Comparison of ENCODE assay signal across 20 cellular contexts in genomic region chr2:9394816-9395215, GRCh38.
"Had no signal": no experiment of that assay in that cellular context is flagged by ENCODE, and none has a peak within 500 bp of the region (broad histone marks: within the 10 kb centered on the region; RNA-seq: fewer than 3 reads in every experiment).

No MANE protein-coding gene starts in this region.

- H3K4me1 ChIP-seq: SJSA1 had no signal

- DNase-seq: KBM-7, MG63, NCI-H1092, NCI-H1105 treated with DMSO at 0.1 percent for 48 hours, NCI-H1417 treated with DMSO at 0.1 percent for 48 hours, NCI-H146, NCI-H1694 treated with DMSO at 0.1 percent for 48 hours, NCI-H1930, NCI-H2081, NCI-H2107, NCI-H2227 treated with DMSO at 0.1 percent for 48 hours, NCI-H524, NCI-H526 treated with DMSO at 0.1 percent for 48 hours, NCI-H774, Right ventricle myocardium superior, RPMI8226, SIG-M5 had no signal

- H3K4me3 ChIP-seq: MG63, SJSA1, SK-N-MC had no signal

- H3K27ac ChIP-seq: HL-60, SJSA1, SK-N-MC had no signal

- H3K9me3 ChIP-seq: MG63, SJSA1 had no signal

- H3K27me3 ChIP-seq: MG63, SJSA1 had no signal
